Comparison of ENCODE assay signal across 12 cellular contexts in genomic region chr10:32077896-32078295, GRCh38. TPM values are rescaled to one million over a fixed set of nuclear protein-coding genes. Genes with fewer than 3 reads are reported as not detected.
DNase-seq lines count a peak whose midpoint lies in the region; ATAC-seq and TF ChIP-seq lines count a peak whose summit lies in the region.
"Had no signal": no experiment of that assay in that cellular context is flagged by ENCODE, and none has a peak within 500 bp of the region (broad histone marks: within the 10 kb centered on the region; RNA-seq: fewer than 3 reads in every experiment).

No MANE protein-coding gene starts in this region.

- no peak overlapping the region for H3K27ac Mint-ChIP-seq in effector memory CD8-positive, alpha-beta T cell

- H3K27ac ChIP-seq in testis: no peak overlapping the region
- H3K27ac ChIP-seq: BLaER1 treated with 17β-estradiol and CSF1 and Interleukin-3, amounts not matched to agents 10 nM and 100 nM; ovary had no signal

- no peak overlapping the region for H3K4me3 ChIP-seq in AG10803 (ENCODE audit: low read length)
- no peak overlapping the region for H3K4me3 ChIP-seq in testis
- H3K4me3 ChIP-seq: BLaER1 treated with 17β-estradiol and CSF1 and Interleukin-3, amounts not matched to agents 10 nM and 100 nM; ovary had no signal

- H3K27me3 Mint-ChIP-seq in effector memory CD8-positive, alpha-beta T cell: peaks cover 3 to 9% of the 10 kb centered on the region in 2 donors

- no peaks in the 10 kb centered on the region for H3K4me1 ChIP-seq in testis

- intact Hi-C loops in testis (cut with DNase I; ENCODE audit: low total_unique reads): no loop called here

- no peaks in the 10 kb centered on the region for H3K27me3 ChIP-seq in testis
- H3K27me3 ChIP-seq: BLaER1 treated with 17β-estradiol and CSF1 and Interleukin-3, amounts not matched to agents 10 nM and 100 nM; ovary had no signal

- no peaks in the 10 kb centered on the region for H3K9me3 ChIP-seq in testis
- H3K9me3 ChIP-seq: BLaER1 treated with 17β-estradiol and CSF1 and Interleukin-3, amounts not matched to agents 10 nM and 100 nM; ovary had no signal

- ATAC-seq in esophagus mucosa (peak; percentile 18), HG02588 (IDR thresholded peaks at IDR 0.05; ENCODE audit: unreplicated experiment) (no peak)
- ATAC-seq in effector memory CD8-positive, alpha-beta T cell (replicated peaks): no peak

- no peaks in the 10 kb centered on the region for H3K9me3 Mint-ChIP-seq in effector memory CD8-positive, alpha-beta T cell

- H3K36me3 ChIP-seq in testis (ENCODE audit: low read depth, missing control alignments): no peaks in the 10 kb centered on the region
- H3K36me3 ChIP-seq: BLaER1 treated with 17β-estradiol and CSF1 and Interleukin-3, amounts not matched to agents 10 nM and 100 nM; ovary had no signal

- no peak for TF ChIP-seq CTCF in AG10803 (conservative IDR thresholded peaks at IDR 0.05; ENCODE audit: low read length)
- TF ChIP-seq CTCF in testis (IDR thresholded peaks at IDR 0.05): no peak

- no peaks in the 10 kb centered on the region for H3K36me3 Mint-ChIP-seq in effector memory CD8-positive, alpha-beta T cell (ENCODE audit: insufficient read depth)

- WGBS in testis, 2 donors: 73 to 79% methylated on average over 4 of the region's 4 CpGs

- TF ChIP-seq POLR2A in testis (IDR thresholded peaks at IDR 0.05): no peak

- DNase-seq in AG10803 (ENCODE audit: low read depth) (peak; percentile 82), NCI-H226 (peak; percentile 3), medulla oblongata (ENCODE audit: extremely low spot score) (peak; percentile 9), testis (no peak), retina (no peak)
- DNase-seq in effector memory CD8-positive, alpha-beta T cell: no peak
- DNase-seq: cortex of kidney, ovary, T-helper 9 cell had no signal

- H3K4me3 Mint-ChIP-seq in effector memory CD8-positive, alpha-beta T cell: no peak overlapping the region

- no peaks in the 10 kb centered on the region for H3K4me1 Mint-ChIP-seq in effector memory CD8-positive, alpha-beta T cell (ENCODE audit: low read depth in 2 of 2)

RNA-seq across cellular contexts. Expression of gene KIF5B, which starts 21.7 kb away (rescaled TPM):
- 52.0 TPM for total RNA-seq in esophagus mucosa
- total RNA-seq in testis: 100 to 1,000 TPM; 108 to 122 TPM
- polyA plus RNA-seq in testis (ENCODE audit: insufficient read depth, low read depth, low replicate concordance): 49.5 TPM

Comparison
In these comparisons a context has a peak if more than half of its experiments do, and no peak if none do; other contexts are left out.
1. DNase-seq: peak in AG10803 (single experiment), NCI-H226 (single experiment) and medulla oblongata (single experiment); none in effector memory CD8-positive, alpha-beta T cell (0 of 3), testis (single experiment) and retina (single experiment).